In the genomic region with DNA sequence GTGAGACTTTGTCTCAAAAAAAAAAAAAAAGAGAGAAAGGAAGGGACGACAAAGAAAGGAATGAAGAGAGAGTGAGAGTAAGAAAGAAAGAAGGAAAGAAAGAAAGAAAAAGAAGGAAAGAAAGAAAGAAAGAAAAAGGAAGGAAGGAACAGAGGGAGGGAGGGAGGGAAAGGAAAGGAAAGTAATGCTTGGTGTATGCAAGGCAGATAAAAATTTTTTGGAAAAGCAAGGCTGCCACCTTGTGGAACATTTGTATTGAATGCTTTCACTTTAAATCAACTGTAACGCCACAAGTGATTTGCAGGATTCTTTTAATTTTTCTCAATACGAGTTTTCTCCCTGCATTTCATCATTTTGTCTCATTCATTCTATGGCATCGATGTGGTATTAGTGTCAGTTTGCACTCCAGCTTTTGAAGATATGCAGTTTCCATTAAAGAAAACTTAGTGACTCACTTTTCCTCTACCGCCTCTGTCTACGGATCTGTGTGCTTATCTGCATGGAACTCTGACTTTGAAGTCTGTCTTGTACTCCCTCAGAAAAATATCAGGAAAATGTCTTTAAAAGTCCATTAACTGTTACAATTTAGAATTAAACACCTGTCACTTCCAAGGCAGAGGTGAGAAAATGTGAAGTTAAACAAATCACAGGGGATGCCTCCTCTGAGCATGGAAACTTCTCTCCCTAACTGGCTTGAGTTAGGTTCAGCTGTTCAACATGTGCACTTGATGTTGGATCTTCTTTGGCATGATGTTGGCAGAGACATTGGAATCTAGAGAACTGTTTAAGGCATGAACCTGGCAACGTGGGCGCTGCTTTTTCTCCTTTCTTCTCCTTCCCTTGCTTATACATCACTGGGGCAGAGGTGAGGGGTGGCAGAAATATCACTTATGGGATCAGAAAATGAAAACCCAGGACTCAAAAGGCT, we compare ENCODE assay signal across 8 cellular contexts. TPM values are rescaled to one million over a fixed set of nuclear protein-coding genes. Genes with fewer than 3 reads are reported as not detected.
DNase-seq lines count a peak whose midpoint lies in the region; ATAC-seq and TF ChIP-seq lines count a peak whose summit lies in the region.

No MANE protein-coding gene starts in this region.

- no peaks in the 10 kb centered on the region for H3K36me3 Mint-ChIP-seq in activated CD8-positive, alpha-beta T cell treated with anti-CD3 and anti-CD28 coated beads, Interleukin-2, amount 10 ng/mL, durations not matched to agents 7 days and 5 days (ENCODE audit: low read depth)
- H3K36me3 Mint-ChIP-seq in nephron (ENCODE audit: low read depth), result peaks cover 2% of the 10 kb centered on the region

- H3K27ac Mint-ChIP-seq in activated CD8-positive, alpha-beta T cell treated with anti-CD3 and anti-CD28 coated beads, Interleukin-2, amount 10 ng/mL, durations not matched to agents 7 days and 5 days, result no peak overlapping the region
- H3K27ac Mint-ChIP-seq in nephron, result no peak overlapping the region

- TF ChIP-seq CTCF in HFF-Myc (IDR thresholded peaks at IDR 0.05; ENCODE audit: low read depth, low read length, missing control alignments) (peak; percentile 20), fibroblast of mammary gland (conservative IDR thresholded peaks at IDR 0.05; ENCODE audit: control insufficient read depth, insufficient read depth, low read depth, low read length) (peak; percentile 57), nephron (IDR thresholded peaks at IDR 0.05; ENCODE audit: unreplicated experiment in 3 of 3) (peak; percentile 71 to 76 (median 73))

- peak overlapping the region; percentile 50 for H3K4me3 Mint-ChIP-seq in activated CD8-positive, alpha-beta T cell treated with anti-CD3 and anti-CD28 coated beads, Interleukin-2, amount 10 ng/mL, durations not matched to agents 7 days and 5 days
- peak overlapping the region; percentile 6 to 40 (median 16) for H3K4me3 Mint-ChIP-seq in nephron

- H3K27me3 Mint-ChIP-seq in activated CD8-positive, alpha-beta T cell treated with anti-CD3 and anti-CD28 coated beads, Interleukin-2, amount 10 ng/mL, durations not matched to agents 7 days and 5 days (ENCODE audit: low read depth), result peaks cover 2% of the 10 kb centered on the region
- no peaks in the 10 kb centered on the region for H3K27me3 Mint-ChIP-seq in nephron (ENCODE audit: low read depth)

- H3K4me3 ChIP-seq in HFF-Myc (replicated peaks; ENCODE audit: low read depth, low read length) (no peak overlapping the region), fibroblast of mammary gland (ENCODE audit: control insufficient read depth, low read depth, low read length) (peak overlapping the region; percentile 16)

- peak; percentile 78 for DNase-seq in DMS 273 (lab: John Stamatoyannopoulos, UW; ENCODE audit: unreplicated experiment)
- peak; percentile 64 for DNase-seq in HFF-Myc (ENCODE audit: extremely low read depth, low read depth)
- peak; percentile 58 for DNase-seq in NCI-H526 treated with DMSO at 0.1 percent for 48 hours (lab: John Stamatoyannopoulos, UW)
- peak; percentile 79 for DNase-seq in activated CD8-positive, alpha-beta T cell treated with anti-CD3 and anti-CD28 coated beads, Interleukin-2, amount 10 ng/mL, durations not matched to agents 7 days and 5 days
- peak; percentile 82 for DNase-seq in fibroblast of mammary gland (ENCODE audit: low read depth)

- CTCF ChIA-PET in activated CD8-positive, alpha-beta T cell treated with anti-CD3 and anti-CD28 coated beads, Interleukin-2, amount 10 ng/mL, durations not matched to agents 7 days and 5 days (lab: Charles Lee), result interaction anchor here (1.0 to 11.8 kb wide), 11 partner anchors 20 to 535 kb away, joined by 3 to 183 read pairs (median 6); a partner anchor contains a TSS

- POLR2A ChIA-PET in activated CD8-positive, alpha-beta T cell treated with anti-CD3 and anti-CD28 coated beads, Interleukin-2, amount 10 ng/mL, durations not matched to agents 7 days and 5 days (lab: Charles Lee), result interaction anchor here (0.8 kb wide), 1 partner anchor 302 kb away, joined by 3 read pairs; no protein-coding TSS in a partner anchor

- no peaks in the 10 kb centered on the region for H3K9me3 Mint-ChIP-seq in activated CD8-positive, alpha-beta T cell treated with anti-CD3 and anti-CD28 coated beads, Interleukin-2, amount 10 ng/mL, durations not matched to agents 7 days and 5 days (ENCODE audit: insufficient read depth)
- peaks cover 2% of the 10 kb centered on the region for H3K9me3 Mint-ChIP-seq in nephron

- peaks cover 15% of the 10 kb centered on the region for H3K4me1 Mint-ChIP-seq in activated CD8-positive, alpha-beta T cell treated with anti-CD3 and anti-CD28 coated beads, Interleukin-2, amount 10 ng/mL, durations not matched to agents 7 days and 5 days (ENCODE audit: low read depth)
- peaks cover 6% of the 10 kb centered on the region for H3K4me1 Mint-ChIP-seq in nephron

- peak; percentile 54 for ATAC-seq in activated CD8-positive, alpha-beta T cell treated with anti-CD3 and anti-CD28 coated beads, Interleukin-2, amount 10 ng/mL, durations not matched to agents 7 days and 5 days
- no peak for ATAC-seq in HG03469 (IDR thresholded peaks at IDR 0.05; ENCODE audit: unreplicated experiment)
- ATAC-seq in GM21825 (IDR thresholded peaks at IDR 0.05; ENCODE audit: unreplicated experiment), result no peak

RNA-seq across cellular contexts. Expression of a gene that starts 20.0 kb away (rescaled TPM):
- total RNA-seq in activated CD8-positive, alpha-beta T cell treated with anti-CD3 and anti-CD28 coated beads, Interleukin-2, amount 10 ng/mL, durations not matched to agents 7 days and 5 days, result 100 to 1,000 TPM in 1 of 2 experiments, 10 to 100 TPM in 1; 98.2 to 106 TPM

Comparison
In these comparisons a context has a peak if more than half of its experiments do, and no peak if none do; other contexts are left out.
1. CTCF ChIP-seq: peak in every context shown above with its lines; median percentile 73 in nephron; 57 in fibroblast of mammary gland; 20 in HFF-Myc.